In genomic region chr7:99308461-99309074, GRCh38 we compare ENCODE assay signal across 19 cellular contexts. TPM values are rescaled to one million over a fixed set of nuclear protein-coding genes. Genes with fewer than 3 reads are reported as not detected.
DNase-seq lines count a peak whose midpoint lies in the region; ATAC-seq and TF ChIP-seq lines count a peak whose summit lies in the region.
"Had no signal": no experiment of that assay in that cellular context is flagged by ENCODE, and none has a peak within 500 bp of the region (broad histone marks: within the 10 kb centered on the region; RNA-seq: fewer than 3 reads in every experiment).

No MANE protein-coding gene starts in this region.

- H3K36me3 Mint-ChIP-seq in WTC11, result peaks cover 3% of the 10 kb centered on the region; the same call in 1 of the 2 replicates
- H3K36me3 Mint-ChIP-seq: natural killer cell had no signal

- peaks cover 3% of the 10 kb centered on the region for H3K9me3 ChIP-seq in effector memory CD4-positive, alpha-beta T cell (ENCODE audit: control insufficient read depth, low read length)
- H3K9me3 ChIP-seq in prostate gland, result no peaks in the 10 kb centered on the region

- H3K27ac Mint-ChIP-seq in WTC11, result no peak overlapping the region
- H3K27ac Mint-ChIP-seq: natural killer cell had no signal

- no peaks in the 10 kb centered on the region for H3K36me3 ChIP-seq in effector memory CD4-positive, alpha-beta T cell (ENCODE audit: control insufficient read depth, insufficient read depth, low read length)
- no peaks in the 10 kb centered on the region for H3K36me3 ChIP-seq in prostate gland
- H3K36me3 ChIP-seq: gastroesophageal sphincter had no signal

- CTCF ChIA-PET in WTC11 (lab: Charles Lee), result no interaction called here

- H3K9me3 Mint-ChIP-seq in WTC11, result peaks cover 9% of the 10 kb centered on the region
- H3K9me3 Mint-ChIP-seq: central memory CD8-positive, alpha-beta T cell; natural killer cell had no signal

- H3K27me3 Mint-ChIP-seq in WTC11 (ENCODE audit: low read depth), result no peaks in the 10 kb centered on the region

- no peak overlapping the region for H3K27ac ChIP-seq in effector memory CD4-positive, alpha-beta T cell (ENCODE audit: insufficient read depth, low read length, poor library complexity, severe bottlenecking)
- no peak overlapping the region for H3K27ac ChIP-seq in prostate gland
- H3K27ac ChIP-seq: gastroesophageal sphincter had no signal

- no peak for TF ChIP-seq CTCF in WTC11 (IDR thresholded peaks at IDR 0.05)
- TF ChIP-seq CTCF in omental fat pad (IDR thresholded peaks at IDR 0.05), result no peak
- TF ChIP-seq CTCF in prostate gland (IDR thresholded peaks at IDR 0.05), result no peak

- no peak for ATAC-seq in WTC11
- no peak for ATAC-seq in omental fat pad (ENCODE audit: low FRiP score)
- ATAC-seq: gastroesophageal sphincter, natural killer cell had no signal

- 94% methylated on average over 7 of the region's 7 CpGs for WGBS in prostate gland

- no peaks in the 10 kb centered on the region for H3K27me3 ChIP-seq in effector memory CD4-positive, alpha-beta T cell (replicated peaks; ENCODE audit: control insufficient read depth, insufficient read depth, low read length, poor library complexity, severe bottlenecking)
- H3K27me3 ChIP-seq in prostate gland (replicated peaks; ENCODE audit: insufficient read depth), result no peaks in the 10 kb centered on the region
- H3K27me3 ChIP-seq: gastroesophageal sphincter had no signal

- H3K4me1 ChIP-seq in effector memory CD4-positive, alpha-beta T cell (ENCODE audit: control insufficient read depth, insufficient read depth, low read length, poor library complexity, severe bottlenecking), result no peaks in the 10 kb centered on the region
- H3K4me1 ChIP-seq in prostate gland (replicated peaks), result no peaks in the 10 kb centered on the region

- POLR2A ChIA-PET in WTC11 (lab: Charles Lee), result no interaction called here

- no peak overlapping the region for H3K4me3 Mint-ChIP-seq in WTC11
- H3K4me3 Mint-ChIP-seq: central memory CD8-positive, alpha-beta T cell; natural killer cell had no signal

- DNase-seq in AG20443 (ENCODE audit: low spot score) (peak; percentile 50), GM03348 (ENCODE audit: low spot score) (peak; percentile 26), WTC11 (ENCODE audit: low spot score) (no peak), kidney tubule cell (ENCODE audit: low spot score) (peak; percentile 71), omental fat pad (ENCODE audit: low spot score) (no peak), prostate gland (ENCODE audit: low spot score) (no peak)
- no peak for DNase-seq in effector memory CD4-positive, alpha-beta T cell
- DNase-seq: activated CD4-positive, alpha-beta T cell treated with anti-CD3 and anti-CD28 coated beads for 1 hour; C1 segment of cervical spinal cord; DMS153; effector CD8-positive, alpha-beta T cell; natural killer cell; NCI-H2029; NCI-H526 had no signal

- no peaks in the 10 kb centered on the region for H3K4me1 Mint-ChIP-seq in WTC11
- H3K4me1 Mint-ChIP-seq: central memory CD8-positive, alpha-beta T cell had no signal

- no peak for TF ChIP-seq POLR2A in prostate gland (IDR thresholded peaks at IDR 0.05)

- no peak overlapping the region for H3K4me3 ChIP-seq in effector memory CD4-positive, alpha-beta T cell (ENCODE audit: insufficient read depth, low read depth, low read length, poor library complexity, severe bottlenecking)
- H3K4me3 ChIP-seq in prostate gland, result no peak overlapping the region
- H3K4me3 ChIP-seq: gastroesophageal sphincter, lung had no signal

- intact Hi-C loops in prostate gland (cut with DNase I), result no loop called here

TF ChIP-seq in WTC11, 78 proteins besides CTCF, POLR2A, EP300 and RAD21:
- no peak for TF ChIP-seq EMX1 (CRISPR knock-in tag; IDR thresholded peaks at IDR 0.05)
- TF ChIP-seq SOX15 (CRISPR knock-in tag; IDR thresholded peaks at IDR 0.05), result no peak
- TF ChIP-seq ATF3 (CRISPR knock-in tag; conservative IDR thresholded peaks at IDR 0.05), result no peak
- TF ChIP-seq ZNF425 (CRISPR knock-in tag; conservative IDR thresholded peaks at IDR 0.05), result no peak
- TF ChIP-seq ZNF121 (CRISPR knock-in tag; IDR thresholded peaks at IDR 0.05), result 0 out of 2 replicates have a peak, but pooled peaks have one; percentile 6
- TF ChIP-seq ZNF138 (CRISPR knock-in tag; conservative IDR thresholded peaks at IDR 0.05), result no peak

RNA-seq across cellular contexts. Expression of gene ARPC1A, which starts 17.1 kb away (rescaled TPM):
- total RNA-seq in WTC11 (2021) (149 to 160 TPM (median 150 TPM) in 3 replicates), omental fat pad (100 to 1,000 TPM; 103 to 137 (median 124) TPM), prostate gland (100 to 1,000 TPM; 119 to 136 TPM)

RNA-seq across cellular contexts. Expression of gene MYH16, which starts 35.9 kb away (rescaled TPM):
- total RNA-seq in WTC11 (2021) (not detected in 3 replicates), omental fat pad (not detected), prostate gland (under 1 TPM in 1 of 2 donors, not detected in 1; 0.97 TPM)
- total RNA-seq: gastroesophageal sphincter, HT-29, lung, natural killer cell, temporal lobe had no signal

Comparison
In these comparisons a context has a peak if more than half of its experiments do, and no peak if none do; other contexts are left out.
1. DNase-seq: peak in AG20443 (single experiment), GM03348 (single experiment) and kidney tubule cell (single experiment); none in WTC11 (single experiment), omental fat pad (single experiment), effector memory CD4-positive, alpha-beta T cell (0 of 3) and prostate gland (single experiment).